ENCODE assay signal across 8 cellular contexts in genomic region chr16:81035398-81035974, GRCh38. TPM values are rescaled to one million over a fixed set of nuclear protein-coding genes. Genes with fewer than 3 reads are reported as not detected.
A peak's percentile ranks its signal among the peaks of the same experiment; 100 is the strongest.
DNase-seq lines count a peak whose midpoint lies in the region; ATAC-seq and TF ChIP-seq lines count a peak whose summit lies in the region.

TSS of gene ATMIN (plus strand) at chr16:81035842. CDS start at chr16:81035871, 29 bp downstream.

- H3K27ac Mint-ChIP-seq in T-helper 17 cell: peak within 1 kb of the TSS; percentile 37

- no peaks in the 10 kb centered on the region for H3K9me3 ChIP-seq in T-helper 17 cell (ENCODE audit: control insufficient read depth, low read length, poor library complexity, severe bottlenecking)
- H3K9me3 ChIP-seq in right atrium auricular region: no peaks in the 10 kb centered on the region
- no peaks in the 10 kb centered on the region for H3K9me3 ChIP-seq in psoas muscle

- TF ChIP-seq CTCF in GM12872 (IDR thresholded peaks at IDR 0.05; ENCODE audit: insufficient read depth, low read depth, low read length) (peak; percentile 94), right atrium auricular region (IDR thresholded peaks at IDR 0.05) (peak; percentile 93 to 95), psoas muscle (IDR thresholded peaks at IDR 0.05) (peak; percentile 97)

- peak within 1 kb of the TSS; percentile 60 to 77 for H3K27ac ChIP-seq in right atrium auricular region
- peak within 1 kb of the TSS; percentile 80 for H3K27ac ChIP-seq in psoas muscle
- peak within 1 kb of the TSS; percentile 69 for H3K27ac ChIP-seq in urinary bladder (ENCODE audit: low read depth)

- peaks cover 19% of the 10 kb centered on the region for H3K4me1 Mint-ChIP-seq in T-helper 17 cell

- DNase-seq in NCI-H1436 treated with DMSO at 0.1 percent for 48 hours (lab: John Stamatoyannopoulos, UW): peak; percentile 47
- DNase-seq in T-helper 17 cell: peak; percentile 88 to 94 (median 91)
- peak in 51 of 56 donors; percentile 11 to 84 (median 55) for DNase-seq in amygdala (lab: John Stamatoyannopoulos, UW)
- peak; percentile 72 for DNase-seq in right atrium auricular region (ENCODE audit: low spot score)
- DNase-seq in psoas muscle: peak; percentile 88 to 92

- 5 to 8% (median 5%) methylated on average over 36 to 54 of the region's 54 CpGs for WGBS in psoas muscle, 3 donors
- WGBS in urinary bladder: 5% methylated on average over 54 of the region's 54 CpGs

- H3K36me3 ChIP-seq in right atrium auricular region (no peaks in the 10 kb centered on the region), psoas muscle (ENCODE audit: insufficient read depth in 1 of 2, low read depth in 1 of 2) (peaks cover 0 to 17% of the 10 kb centered on the region in 2 donors), urinary bladder (ENCODE audit: insufficient read depth) (no peaks in the 10 kb centered on the region)

- H3K36me3 Mint-ChIP-seq in T-helper 17 cell (ENCODE audit: low read depth): peaks cover 2% of the 10 kb centered on the region

- H3K4me1 ChIP-seq in right atrium auricular region (peaks cover 2 to 26% of the 10 kb centered on the region in 2 donors), psoas muscle (peaks cover 19% of the 10 kb centered on the region), urinary bladder (ENCODE audit: insufficient read depth) (no peaks in the 10 kb centered on the region)

- H3K27me3 ChIP-seq in right atrium auricular region: no peaks in the 10 kb centered on the region
- H3K27me3 ChIP-seq in psoas muscle (ENCODE audit: insufficient read depth in 3 of 3, low read length in 2 of 3): no peaks in the 10 kb centered on the region

- ATAC-seq in HG02759 (IDR thresholded peaks at IDR 0.05; ENCODE audit: unreplicated experiment) (peak; percentile 92), T-helper 17 cell (peak; percentile 97), psoas muscle (peak; percentile 99)

- H3K4me3 ChIP-seq in right atrium auricular region: peak within 1 kb of the TSS; percentile 79 to 87
- peak within 1 kb of the TSS; percentile 92 for H3K4me3 ChIP-seq in psoas muscle
- H3K4me3 ChIP-seq in urinary bladder (ENCODE audit: low read depth, low read length): peak within 1 kb of the TSS; percentile 96

- peak within 1 kb of the TSS; percentile 84 for H3K4me3 Mint-ChIP-seq in T-helper 17 cell

- H3K27me3 Mint-ChIP-seq in T-helper 17 cell: no peaks in the 10 kb centered on the region

- intact Hi-C loops in psoas muscle (cut with DNase I): loop anchor here (5.0 to 10.0 kb wide), 4 partner anchors 42 to 699 kb away; partner anchors contain the start of genes C16orf46 (in 2 of the 2) and GCSH (in 1 of the 2)

RNA-seq across cellular contexts. Expression of gene ATMIN, which starts in this region (rescaled TPM):
- 10 to 100 TPM; 31.3 to 31.5 TPM for total RNA-seq in T-helper 17 cell
- total RNA-seq in right atrium auricular region: 10 to 100 TPM; 20.5 to 25.6 TPM
- 10 to 100 TPM; 26.5 to 33.5 (median 28.4) TPM for total RNA-seq in psoas muscle
- polyA plus RNA-seq in psoas muscle: 10 to 100 TPM; 20.0 to 43.2 (median 28.8) TPM
- total RNA-seq in urinary bladder: 44.1 TPM
- 26.7 TPM for polyA plus RNA-seq in urinary bladder

Comparison
In these comparisons a context has a peak if more than half of its experiments do, and no peak if none do; other contexts are left out.
1. Peak in every context shown above with its lines: DNase-seq, ATAC-seq, H3K4me3 ChIP-seq and H3K27ac ChIP-seq.